ENCODE assay signal across 18 cellular contexts in the genomic region with DNA sequence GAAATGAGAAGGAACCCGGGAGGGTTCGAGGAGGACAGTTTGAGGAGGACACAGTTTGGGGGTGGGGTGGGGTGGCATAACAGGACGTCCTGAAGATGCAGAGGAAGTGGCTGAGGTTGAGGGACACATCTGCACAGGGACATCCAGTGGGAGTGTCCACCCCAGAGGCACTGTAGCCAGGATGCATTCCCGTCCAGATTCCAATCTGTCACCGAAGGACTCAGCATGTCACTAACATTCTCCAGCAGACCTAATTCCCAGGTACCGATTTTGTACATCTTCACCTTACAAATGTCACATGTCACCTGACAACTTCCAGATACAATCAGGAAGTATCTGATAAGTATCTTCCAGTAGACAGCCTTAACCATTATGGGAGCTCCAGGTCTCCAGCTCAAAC. TPM values are rescaled to one million over a fixed set of nuclear protein-coding genes. Genes with fewer than 3 reads are reported as not detected.
A peak's percentile ranks its signal among the peaks of the same experiment; 100 is the strongest.
DNase-seq lines count a peak whose midpoint lies in the region; ATAC-seq, FAIRE-seq and TF ChIP-seq lines count a peak whose summit lies in the region.
"Had no signal": no experiment of that assay in that cellular context is flagged by ENCODE, and none has a peak within 500 bp of the region (broad histone marks: within the 10 kb centered on the region; RNA-seq: fewer than 3 reads in every experiment).

No MANE protein-coding gene starts in this region.

- no peaks in the 10 kb centered on the region for H3K9me3 ChIP-seq in left ventricle myocardium inferior (replicated peaks)
- no peaks in the 10 kb centered on the region for H3K9me3 ChIP-seq in right cardiac atrium (ENCODE audit: control insufficient read depth, low read length)
- no peaks in the 10 kb centered on the region for H3K9me3 ChIP-seq in trophoblast cell (ENCODE audit: insufficient read depth, low read depth, low read length)
- H3K9me3 ChIP-seq: A549, HAP-1 had no signal

- H3K14ac ChIP-seq in trophoblast cell (ENCODE audit: low read length) = no peak overlapping the region

- H4K8ac ChIP-seq in trophoblast cell (ENCODE audit: low read depth, low read length) = no peak overlapping the region

- intact Hi-C loops in left ventricle myocardium inferior (cut with micrococcal nuclease) = no loop called here
- intact Hi-C loops in right cardiac atrium (cut with DNase I) = no loop called here

- H3K4me2 ChIP-seq in trophoblast cell (ENCODE audit: low read length) = peak overlapping the region; percentile 5
- H3K4me2 ChIP-seq: A549 had no signal

- H2BK12ac ChIP-seq in trophoblast cell (ENCODE audit: low read length) = peak overlapping the region; percentile 15

- H3K27ac ChIP-seq in left ventricle myocardium inferior (replicated peaks) (peak overlapping the region; percentile 55), right cardiac atrium (ENCODE audit: low read length) (no peak overlapping the region), trophoblast cell (ENCODE audit: low read depth, low read length) (peak overlapping the region; percentile 29)
- H3K27ac ChIP-seq: 22Rv1, A549, C4-2B, GM23248 had no signal

- no peaks in the 10 kb centered on the region for H3K36me3 ChIP-seq in left ventricle myocardium inferior
- peaks cover 2% of the 10 kb centered on the region for H3K36me3 ChIP-seq in bronchial epithelial cell (ENCODE audit: control insufficient read depth, insufficient read depth, low read length)
- no peaks in the 10 kb centered on the region for H3K36me3 ChIP-seq in trophoblast cell (ENCODE audit: control insufficient read depth in 1 of 2, insufficient read depth in 2 of 2, low read length in 2 of 2)
- H3K36me3 ChIP-seq: HAP-1 had no signal

- H3K27me3 Mint-ChIP-seq in immature natural killer cell (ENCODE audit: low read depth in 3 of 3) = peaks cover 3 to 12% (median 6%) of the 10 kb centered on the region in 3 donors

- H3K27me3 ChIP-seq in left ventricle myocardium inferior (ENCODE audit: low read depth) = no peaks in the 10 kb centered on the region
- H3K27me3 ChIP-seq in right cardiac atrium (ENCODE audit: control insufficient read depth, insufficient read depth) = no peaks in the 10 kb centered on the region
- no peaks in the 10 kb centered on the region for H3K27me3 ChIP-seq in bronchial epithelial cell (ENCODE audit: control insufficient read depth, insufficient read depth, low read length)
- H3K27me3 ChIP-seq in trophoblast cell (ENCODE audit: insufficient read depth, low read length) = no peaks in the 10 kb centered on the region

- no peak overlapping the region for H3K4me3 Mint-ChIP-seq in immature natural killer cell
- H3K4me3 Mint-ChIP-seq: CD4-positive, alpha-beta memory T cell had no signal

- peak overlapping the region; percentile 54 for H2BK5ac ChIP-seq in trophoblast cell (ENCODE audit: low read depth, low read length, poor library complexity)

- no peak overlapping the region for H4K91ac ChIP-seq in trophoblast cell (ENCODE audit: low read depth, low read length)

- H3K4me1 ChIP-seq in left ventricle myocardium inferior (peaks cover 45% of the 10 kb centered on the region), right cardiac atrium (ENCODE audit: control insufficient read depth, insufficient read depth, low read length) (no peaks in the 10 kb centered on the region), trophoblast cell (ENCODE audit: control insufficient read depth in 1 of 2, insufficient read depth in 2 of 2, low read length in 2 of 2) (peaks cover 21% of the 10 kb centered on the region in 2 experiments)
- H3K4me1 ChIP-seq: A549, HAP-1 had no signal

- FAIRE-seq in bronchial epithelial cell (lab: Jason Lieb, UNC) = peak; percentile 18
- FAIRE-seq: A549, GM12878, GM19239 had no signal

- H3K9ac ChIP-seq in trophoblast cell (ENCODE audit: low read length) = no peak overlapping the region
- H3K9ac ChIP-seq: GM23248 had no signal

- H2AK5ac ChIP-seq in trophoblast cell (ENCODE audit: low read length) = no peak overlapping the region

- peaks cover 6% of the 10 kb centered on the region for H3K79me1 ChIP-seq in trophoblast cell (ENCODE audit: low read length)

- no peak overlapping the region for H2AFZ ChIP-seq in trophoblast cell (ENCODE audit: insufficient read depth, low read length, poor library complexity)
- H2AFZ ChIP-seq: GM23248 had no signal

- no peaks in the 10 kb centered on the region for H3K36me3 Mint-ChIP-seq in immature natural killer cell
- H3K36me3 Mint-ChIP-seq: CD4-positive, alpha-beta memory T cell had no signal

- H3K9me3 Mint-ChIP-seq in immature natural killer cell = no peaks in the 10 kb centered on the region

- H3K79me2 ChIP-seq in trophoblast cell (ENCODE audit: control insufficient read depth, insufficient read depth, low read length, poor library complexity) = no peaks in the 10 kb centered on the region

- H3K18ac ChIP-seq in trophoblast cell (ENCODE audit: low read length) = no peak overlapping the region

- DNase-seq in left ventricle myocardium inferior = no peak
- DNase-seq in right cardiac atrium = no peak
- DNase-seq in bronchial epithelial cell (ENCODE audit: low read depth) = no peak
- peak; percentile 18 to 66 for DNase-seq in trophoblast cell
- no peak for DNase-seq in CD1c-positive myeloid dendritic cell (ENCODE audit: extremely low spot score)
- no peak for DNase-seq in immature natural killer cell
- DNase-seq in NCI-H345 treated with DMSO at 0.1 percent for 48 hours (lab: John Stamatoyannopoulos, UW; ENCODE audit: unreplicated experiment) = no peak
- DNase-seq: AML-193; Calu3; CD4-positive, alpha-beta memory T cell; DMS79 treated with DMSO at 0.1 percent for 48 hours; GM23248 had no signal

- H4K12ac ChIP-seq in trophoblast cell (ENCODE audit: low read depth, low read length) = no peak overlapping the region

- TF ChIP-seq CTCF in left ventricle myocardium inferior (IDR thresholded peaks at IDR 0.05; ENCODE audit: borderline replicate concordance) = no peak
- TF ChIP-seq CTCF in bronchial epithelial cell (IDR thresholded peaks at IDR 0.05; ENCODE audit: insufficient read depth, low read length, severe bottlenecking) = no peak

- 74% methylated on average over 6 of the region's 6 CpGs for WGBS in right cardiac atrium
- no CpG with 5 or more reads among the region's 6 CpGs for WGBS in trophoblast cell (ENCODE audit: extremely low coverage, insufficient coverage, insufficient read length)

- no peak overlapping the region for H3K23ac ChIP-seq in trophoblast cell (ENCODE audit: low read length)

- H3K4ac ChIP-seq in trophoblast cell (ENCODE audit: low read depth, low read length) = no peak overlapping the region

- H3K4me3 ChIP-seq in left ventricle myocardium inferior = no peak overlapping the region
- H3K4me3 ChIP-seq in right cardiac atrium (ENCODE audit: low read length) = no peak overlapping the region
- no peak overlapping the region for H3K4me3 ChIP-seq in bronchial epithelial cell (ENCODE audit: low read depth, low read length)
- H3K4me3 ChIP-seq in trophoblast cell (ENCODE audit: low read depth, low read length) = no peak overlapping the region
- H3K4me3 ChIP-seq: A549, GM12878, GM23248, HAP-1 had no signal

- H2BK120ac ChIP-seq in trophoblast cell (ENCODE audit: insufficient read depth, low read length, poor library complexity) = no peak overlapping the region

- H3K27ac Mint-ChIP-seq in immature natural killer cell = no peak overlapping the region
- H3K27ac Mint-ChIP-seq: CD4-positive, alpha-beta memory T cell had no signal

- no peaks in the 10 kb centered on the region for H3K4me1 Mint-ChIP-seq in immature natural killer cell
- H3K4me1 Mint-ChIP-seq: CD4-positive, alpha-beta memory T cell had no signal

- no peak for ATAC-seq in right cardiac atrium
- ATAC-seq: A549, GM12878 had no signal

RNA-seq across cellular contexts. Expression of a gene that starts 42.6 kb away (rescaled TPM):
- total RNA-seq in left ventricle myocardium inferior (13.9 TPM), right cardiac atrium (10 to 100 TPM; 20.1 to 39.2 (median 27.0) TPM), bronchial epithelial cell (30.3 and 47.7 TPM in 2 replicates)
- polyA plus RNA-seq in right cardiac atrium (11.2 TPM), immature natural killer cell (not detected)
- 23.7 and 24.0 TPM in 2 replicates for polyA plus RNA-seq in trophoblast cell (2013)
- total RNA-seq: CD4-positive, alpha-beta memory T cell had no signal
- polyA plus RNA-seq: CD4-positive, alpha-beta memory T cell had no signal

Comparison
In these comparisons a context has a peak if more than half of its experiments do, and no peak if none do; other contexts are left out.
1. DNase-seq: peak in trophoblast cell (2 of 2); none in left ventricle myocardium inferior (single experiment), right cardiac atrium (0 of 3), bronchial epithelial cell (single experiment), CD1c-positive myeloid dendritic cell (single experiment), immature natural killer cell (0 of 3) and NCI-H345 treated with DMSO at 0.1 percent for 48 hours (single experiment).